Comparison of ENCODE assay signal across 9 cellular contexts in the genomic region with DNA sequence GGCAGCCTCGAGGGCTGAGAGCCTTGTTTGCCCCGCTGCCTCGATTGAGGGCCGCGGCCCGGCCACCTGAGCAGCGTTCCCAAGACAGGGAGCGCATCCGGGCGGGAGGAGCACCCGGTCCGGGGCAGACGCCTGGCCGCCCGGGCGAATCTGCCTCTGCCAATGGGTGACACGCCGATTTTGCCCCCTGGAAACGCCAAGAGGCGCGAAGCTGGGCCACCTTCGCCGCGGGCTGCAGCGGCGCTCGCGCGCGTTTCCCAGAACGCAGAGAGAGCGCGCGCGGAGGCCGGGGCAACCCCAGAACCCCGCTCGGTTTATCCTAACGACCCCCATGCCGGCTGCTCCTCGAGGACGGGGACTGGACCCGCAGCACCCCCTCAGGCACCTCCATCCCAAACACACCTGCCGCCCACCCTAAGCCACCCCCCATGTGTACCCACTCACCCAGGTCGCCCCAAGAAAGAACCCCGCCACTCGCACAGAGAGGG. TPM values are rescaled to one million over a fixed set of nuclear protein-coding genes. Genes with fewer than 3 reads are reported as not detected.
DNase-seq lines count a peak whose midpoint lies in the region; ATAC-seq lines count a peak whose summit lies in the region.
"Had no signal": no experiment of that assay in that cellular context is flagged by ENCODE, and none has a peak within 500 bp of the region (broad histone marks: within the 10 kb centered on the region; RNA-seq: fewer than 3 reads in every experiment).

No MANE protein-coding gene starts in this region.

- ATAC-seq in HG03432 (IDR thresholded peaks at IDR 0.05; ENCODE audit: unreplicated experiment) (no peak), GM21576 (IDR thresholded peaks at IDR 0.05; ENCODE audit: unreplicated experiment) (no peak)
- ATAC-seq: HCT116 had no signal

- H3K27ac ChIP-seq in HUES6 (ENCODE audit: low read depth, low read length) (no peak overlapping the region), ectodermal cell (ENCODE audit: insufficient read depth, low read depth, low read length, poor library complexity, severe bottlenecking) (no peak overlapping the region)

- H3K9me3 ChIP-seq in HUES6 (ENCODE audit: control insufficient read depth, insufficient read depth, low read depth, low read length) = peaks cover 4% of the 10 kb centered on the region; the same call in 1 of the 2 replicates
- no peaks in the 10 kb centered on the region for H3K9me3 ChIP-seq in ectodermal cell (ENCODE audit: control insufficient read depth, low read length)
- peaks cover 6% of the 10 kb centered on the region for H3K9me3 ChIP-seq in neuron (ENCODE audit: low read length)

- H3K4me3 ChIP-seq in HUES6 (ENCODE audit: low read depth, low read length) = peak overlapping the region; percentile 53
- H3K4me3 ChIP-seq in ectodermal cell (ENCODE audit: insufficient read depth, low read depth, low read length) = peak overlapping the region; percentile 22
- H3K4me3 ChIP-seq in neuron (ENCODE audit: low read length) = no peak overlapping the region

- 2 to 3% methylated on average over 47 of the region's 47 CpGs for WGBS in ectodermal cell, 2 experiments

- DNase-seq in AG20443 (ENCODE audit: low spot score) (peak; percentile 14), NK-92 (lab: John Stamatoyannopoulos, UW; ENCODE audit: unreplicated experiment) (no peak)
- DNase-seq in activated CD4-positive, alpha-beta T cell treated with anti-CD3 and anti-CD28 coated beads for 4 hours = no peak

- peaks cover 17% of the 10 kb centered on the region; the same call in 1 of the 2 replicates for H3K4me1 ChIP-seq in HUES6 (ENCODE audit: control insufficient read depth, insufficient read depth, low read length)
- H3K4me1 ChIP-seq in ectodermal cell (ENCODE audit: control insufficient read depth, insufficient read depth, low read length) = no peaks in the 10 kb centered on the region
- no peaks in the 10 kb centered on the region for H3K4me1 ChIP-seq in neuron (ENCODE audit: insufficient read depth, low read length)

- peak overlapping the region; percentile 42 for H2AFZ ChIP-seq in neuron (ENCODE audit: low read depth, low read length)

- H3K27me3 ChIP-seq in HUES6 (ENCODE audit: control insufficient read depth, insufficient read depth, low read length) (peaks cover 41% of the 10 kb centered on the region), ectodermal cell (ENCODE audit: control insufficient read depth, insufficient read depth, low read length, poor library complexity, severe bottlenecking) (peaks cover 33% of the 10 kb centered on the region), neuron (ENCODE audit: insufficient read depth, low read length) (peaks cover 9% of the 10 kb centered on the region)

- H3K9ac ChIP-seq in HUES6 (ENCODE audit: low read length) = no peak overlapping the region

- no peaks in the 10 kb centered on the region for H3K36me3 ChIP-seq in HUES6 (ENCODE audit: control insufficient read depth, insufficient read depth, low read length)
- no peaks in the 10 kb centered on the region for H3K36me3 ChIP-seq in ectodermal cell (ENCODE audit: control insufficient read depth, insufficient read depth, low read length)
- H3K36me3 ChIP-seq in neuron (ENCODE audit: insufficient read depth, low read length) = no peaks in the 10 kb centered on the region

RNA-seq across cellular contexts. Expression of gene MAP7D2, which starts 0.6 kb away (rescaled TPM):
- polyA plus RNA-seq in ectodermal cell (2013, experiment 1 of 4) = 3.5 TPM
- polyA plus RNA-seq in ectodermal cell (2013, experiment 2 of 4) = 3.8 TPM
- 2.5 TPM for polyA plus RNA-seq in ectodermal cell (2013, experiment 3 of 4)
- 2.3 TPM for polyA plus RNA-seq in ectodermal cell (2013, experiment 4 of 4)

RNA-seq across cellular contexts. Expression of gene EIF1AX, which starts 25.5 kb away (rescaled TPM):
- polyA plus RNA-seq in ectodermal cell (2013, experiment 1 of 4) = 115 TPM
- 130 TPM for polyA plus RNA-seq in ectodermal cell (2013, experiment 2 of 4)
- polyA plus RNA-seq in ectodermal cell (2013, experiment 3 of 4) = 88.6 TPM
- 89.0 TPM for polyA plus RNA-seq in ectodermal cell (2013, experiment 4 of 4)
